Comparison of ENCODE assay signal across 22 cellular contexts in genomic region chr4:176897226-176897625, GRCh38.
DNase-seq lines count a peak whose midpoint lies in the region; ATAC-seq, FAIRE-seq and TF ChIP-seq lines count a peak whose summit lies in the region.
"Had no signal": no experiment of that assay in that cellular context is flagged by ENCODE, and none has a peak within 500 bp of the region (broad histone marks: within the 10 kb centered on the region; RNA-seq: fewer than 3 reads in every experiment).

No MANE protein-coding gene starts in this region.

- POLR2A ChIA-PET in IMR-90 (lab: Charles Lee; ENCODE audit: unreplicated experiment) (no interaction called here), T-cell (lab: Charles Lee) (no interaction called here)

- H3K4me3 ChIP-seq in IMR-90 (ENCODE audit: insufficient read depth, low read depth, low read length) (no peak overlapping the region), keratinocyte (ENCODE audit: control insufficient read depth in 2 of 3, extremely low read depth in 1 of 3, insufficient read depth in 2 of 3, low read depth in 1 of 3, low read length in 3 of 3) (no peak overlapping the region), osteoblast (ENCODE audit: insufficient read depth, low read length) (no peak overlapping the region)
- H3K4me3 ChIP-seq: BLaER1 had no signal

- H2AFZ ChIP-seq in IMR-90 (replicated peaks; ENCODE audit: low read length, poor library complexity) (no peak overlapping the region), keratinocyte (ENCODE audit: control insufficient read depth, low read length) (no peak overlapping the region), osteoblast (ENCODE audit: low read length) (peak overlapping the region; percentile 11)

- no peaks in the 10 kb centered on the region for H3K4me1 Mint-ChIP-seq in T-cell
- H3K4me1 Mint-ChIP-seq: CD14-positive monocyte; CD4-positive, alpha-beta memory T cell; CD4-positive, CD25-positive, alpha-beta regulatory T cell; CD8-positive, alpha-beta memory T cell had no signal

- peak; percentile 5 for FAIRE-seq in keratinocyte (lab: Jason Lieb, UNC)
- FAIRE-seq: GM12891, GM18507 had no signal

- no peaks in the 10 kb centered on the region for H3K79me1 ChIP-seq in IMR-90 (ENCODE audit: low read depth in 1 of 2, low read length in 2 of 2)

- H4K8ac ChIP-seq in IMR-90 (ENCODE audit: low read depth in 2 of 2, low read length in 2 of 2), result no peak overlapping the region

- in situ Hi-C loops in IMR-90 (cut with MboI; ENCODE audit: low sequenced_read_pairs) (no loop called here), GM13977 (cut with MboI; ENCODE audit: low pct_unique_long_range_greater_than_20kb, low sequenced_read_pairs, unreplicated experiment) (no loop called here)

- no peak for TF ChIP-seq POLR2A in IMR-90 (IDR thresholded peaks at IDR 0.05; ENCODE audit: low read depth, low read length)

- H4K5ac ChIP-seq in IMR-90 (ENCODE audit: low read depth, low read length), result no peak overlapping the region

- CTCF ChIA-PET in IMR-90 (lab: Yijun Ruan, JAX) (no interaction called here), T-cell (lab: Charles Lee) (no interaction called here)

- H3K27ac Mint-ChIP-seq in T-cell, result no peak overlapping the region
- H3K27ac Mint-ChIP-seq: CD14-positive monocyte; CD4-positive, alpha-beta memory T cell; CD4-positive, CD25-positive, alpha-beta regulatory T cell; CD8-positive, alpha-beta memory T cell had no signal

- H3K79me2 ChIP-seq in keratinocyte (ENCODE audit: control insufficient read depth, insufficient read depth, low read length) (no peaks in the 10 kb centered on the region), osteoblast (ENCODE audit: insufficient read depth, low read length) (no peaks in the 10 kb centered on the region)

- no peak overlapping the region for H3K9ac ChIP-seq in IMR-90 (ENCODE audit: low read depth, low read length)
- H3K9ac ChIP-seq in keratinocyte (ENCODE audit: control insufficient read depth, extremely low read depth, insufficient read depth, low read length), result no peak overlapping the region
- H3K9ac ChIP-seq: BLaER1 had no signal

- H2AK5ac ChIP-seq in IMR-90 (ENCODE audit: low read depth, low read length), result no peak overlapping the region

- no CpG with 5 or more reads among the region's 2 CpGs for WGBS in IMR-90 (ENCODE audit: extremely low coverage in 2 of 2, insufficient read length in 1 of 2), 2 experiments

- intact Hi-C loops in IMR-90 (cut with micrococcal nuclease), result no loop called here

- H3K56ac ChIP-seq in IMR-90 (ENCODE audit: extremely low read depth, insufficient read depth, low read length), result no peak overlapping the region

- no peak overlapping the region for H2BK5ac ChIP-seq in IMR-90 (ENCODE audit: low read depth, low read length, poor library complexity, severe bottlenecking)

- H3K4me3 Mint-ChIP-seq in T-cell, result no peak overlapping the region
- H3K4me3 Mint-ChIP-seq: CD14-positive monocyte; CD4-positive, alpha-beta memory T cell; CD4-positive, CD25-positive, alpha-beta regulatory T cell; CD8-positive, alpha-beta memory T cell had no signal

- no peak for ATAC-seq in IMR-90 (ENCODE audit: low read depth)
- no peak for ATAC-seq in T-cell (replicated peaks in 1 of 4)

- H2BK15ac ChIP-seq in IMR-90 (ENCODE audit: low read depth, low read length), result peak overlapping the region; percentile 72; the same call in 1 of the 3 replicates

- no peak overlapping the region for H2AK9ac ChIP-seq in IMR-90 (replicated peaks; ENCODE audit: low read depth, low read length, poor library complexity)

- no peaks in the 10 kb centered on the region for H3K9me1 ChIP-seq in IMR-90 (ENCODE audit: insufficient read depth, low read length)
- no peaks in the 10 kb centered on the region for H3K9me1 ChIP-seq in keratinocyte (ENCODE audit: control insufficient read depth, extremely low read depth, insufficient read depth, low read length)

- H3K36me3 ChIP-seq in IMR-90 (ENCODE audit: control insufficient read depth, insufficient read depth, low read length), result no peaks in the 10 kb centered on the region
- H3K36me3 ChIP-seq in keratinocyte (ENCODE audit: control insufficient read depth in 2 of 2, extremely low read depth in 1 of 2, insufficient read depth in 2 of 2, low read length in 2 of 2), result no peaks in the 10 kb centered on the region
- H3K36me3 ChIP-seq in osteoblast (ENCODE audit: insufficient read depth, low read length), result no peaks in the 10 kb centered on the region
- H3K36me3 ChIP-seq: BE2C, BLaER1 had no signal

- no peak overlapping the region for H3K14ac ChIP-seq in IMR-90 (replicated peaks; ENCODE audit: low read depth, low read length)

- BruUV-seq in IMR-90 (replicated peaks; lab: Mats Ljungman, UMichigan), result no TSS peak

- H3K4me2 ChIP-seq in IMR-90 (ENCODE audit: low read depth, low read length) (no peak overlapping the region), keratinocyte (ENCODE audit: control insufficient read depth, extremely low read depth, insufficient read depth, low read depth, low read length) (no peak overlapping the region), osteoblast (ENCODE audit: insufficient read depth, low read length) (no peak overlapping the region)
- H3K4me2 ChIP-seq: BLaER1 had no signal

- H2BK120ac ChIP-seq in IMR-90 (ENCODE audit: low read depth, low read length), result peak overlapping the region; percentile 30; the same call in 1 of the 2 replicates

- H3K9me3 Mint-ChIP-seq in T-cell, result peaks cover 0 to 6% (median 0%) of the 10 kb centered on the region in 3 donors
- H3K9me3 Mint-ChIP-seq: CD14-positive monocyte had no signal

- no peaks in the 10 kb centered on the region for H4K20me1 ChIP-seq in IMR-90 (ENCODE audit: insufficient read depth, low read length)
- no peaks in the 10 kb centered on the region for H4K20me1 ChIP-seq in keratinocyte (ENCODE audit: control insufficient read depth, extremely low read depth, insufficient read depth, low read length)
- no peaks in the 10 kb centered on the region for H4K20me1 ChIP-seq in osteoblast (ENCODE audit: insufficient read depth, low read length)
- H4K20me1 ChIP-seq: BLaER1 had no signal

- H3K4me1 ChIP-seq in IMR-90 (ENCODE audit: control insufficient read depth, insufficient read depth, low read length) (peaks cover 2% of the 10 kb centered on the region; the same call in 1 of the 2 replicates), keratinocyte (ENCODE audit: control insufficient read depth, extremely low read depth, insufficient read depth, low read length) (peaks cover 7% of the 10 kb centered on the region), osteoblast (ENCODE audit: insufficient read depth, low read length) (peaks cover 4% of the 10 kb centered on the region)

- H2BK20ac ChIP-seq in IMR-90 (ENCODE audit: low read depth, low read length), result no peak overlapping the region

- H3K4ac ChIP-seq in IMR-90 (ENCODE audit: low read depth, low read length), result no peak overlapping the region; the same call in 1 of the 2 replicates

- H3K18ac ChIP-seq in IMR-90 (ENCODE audit: low read depth, low read length), result no peak overlapping the region

- H3K27me3 Mint-ChIP-seq in T-cell, result no peaks in the 10 kb centered on the region
- H3K27me3 Mint-ChIP-seq: CD4-positive, alpha-beta memory T cell; CD4-positive, CD25-positive, alpha-beta regulatory T cell; CD8-positive, alpha-beta memory T cell had no signal

- TF ChIP-seq CTCF in IMR-90 (conservative IDR thresholded peaks at IDR 0.05; ENCODE audit: low read depth, low read length) (no peak), keratinocyte (optimal IDR thresholded peaks at IDR 0.05 in 1 of 3, IDR thresholded peaks at IDR 0.05 in 1 of 3, conservative IDR thresholded peaks at IDR 0.05 in 1 of 3; ENCODE audit: extremely low read depth in 1 of 3, insufficient read depth in 2 of 3, low read length in 3 of 3) (no peak), osteoblast (IDR thresholded peaks at IDR 0.05; ENCODE audit: extremely low read depth, low read depth, low read length) (no peak), GM13977 (IDR thresholded peaks at IDR 0.05; ENCODE audit: extremely low read depth, insufficient read depth, missing control alignments) (no peak)

- no peak overlapping the region for H4K91ac ChIP-seq in IMR-90 (ENCODE audit: insufficient read depth, low read depth, low read length)

- H3K27me3 ChIP-seq in IMR-90 (ENCODE audit: control insufficient read depth, insufficient read depth, low read length) (no peaks in the 10 kb centered on the region), keratinocyte (ENCODE audit: control insufficient read depth, extremely low read depth, insufficient read depth, low read length) (no peaks in the 10 kb centered on the region), osteoblast (ENCODE audit: insufficient read depth, low read length) (no peaks in the 10 kb centered on the region)
- H3K27me3 ChIP-seq: BE2C, BLaER1 had no signal

- H3K23ac ChIP-seq in IMR-90 (ENCODE audit: low read depth, low read length), result no peak overlapping the region

- H3K36me3 Mint-ChIP-seq in T-cell, result no peaks in the 10 kb centered on the region
- H3K36me3 Mint-ChIP-seq: CD14-positive monocyte; CD4-positive, alpha-beta memory T cell; CD4-positive, CD25-positive, alpha-beta regulatory T cell; CD8-positive, alpha-beta memory T cell had no signal

- DNase-seq in IMR-90 (no peak), amniotic epithelial cell (ENCODE audit: low read depth) (peak; percentile 55), keratinocyte (ENCODE audit: low read depth, low spot score) (no peak), osteoblast (ENCODE audit: insufficient read length, low spot score, missing footprints) (no peak), T-cell (no peak), NOMO-1 treated with dmso at 0.1 percent for 144 hours (lab: John Stamatoyannopoulos, UW; ENCODE audit: unreplicated experiment) (no peak), SW 1271 (lab: John Stamatoyannopoulos, UW) (no peak), GM13977 (ENCODE audit: low spot score) (no peak)
- DNase-seq: 8988T; ACHN; BE2C; C1 segment of cervical spinal cord; CD4-positive, alpha-beta memory T cell; CD4-positive, CD25-positive, alpha-beta regulatory T cell; CD8-positive, alpha-beta memory T cell; COR-L47; DMS79 treated with DMSO at 0.1 percent for 48 hours; GF-D8 had no signal

- H3K9me3 ChIP-seq in IMR-90 (ENCODE audit: control insufficient read depth, insufficient read depth, low read length) (no peaks in the 10 kb centered on the region), keratinocyte (ENCODE audit: control insufficient read depth, low read depth, low read length) (no peaks in the 10 kb centered on the region), osteoblast (ENCODE audit: low read depth, low read length) (no peaks in the 10 kb centered on the region)
- H3K9me3 ChIP-seq: BE2C, BLaER1 had no signal

- H3K27ac ChIP-seq in IMR-90 (ENCODE audit: insufficient read depth, low read length) (no peak overlapping the region), keratinocyte (ENCODE audit: control insufficient read depth, insufficient read depth, low read length) (no peak overlapping the region), osteoblast (ENCODE audit: low read depth, low read length) (no peak overlapping the region)
- H3K27ac ChIP-seq: BLaER1 had no signal

- dilution Hi-C loops in IMR-90 (cut with HindIII; ENCODE audit: low sequenced_read_pairs, unreplicated experiment), result no loop called here
- dilution Hi-C loops in keratinocyte (cut with MboI; ENCODE audit: extremely low pct_ligation_motif_present, low sequenced_read_pairs), result no loop called here

- TF ChIP-seq RAD21 in IMR-90 (IDR thresholded peaks at IDR 0.05; ENCODE audit: low read length), result no peak

TF ChIP-seq in IMR-90, 13 proteins besides CTCF, POLR2A, EP300 and RAD21 (continues in another document):
- TF ChIP-seq SMC3 (IDR thresholded peaks at IDR 0.05; ENCODE audit: low read depth, low read length) (no peak), FOS (IDR thresholded peaks at IDR 0.05; ENCODE audit: low read depth, low read length) (no peak)
